8 cellular contexts compared by ENCODE assay signal in genomic region chr21:42009831-42010506, GRCh38. TPM values are rescaled to one million over a fixed set of nuclear protein-coding genes. Genes with fewer than 3 reads are reported as not detected.
A peak's percentile ranks its signal among the peaks of the same experiment; 100 is the strongest.
DNase-seq lines count a peak whose midpoint lies in the region; ATAC-seq and TF ChIP-seq lines count a peak whose summit lies in the region.

TSS of gene ZBTB21 (minus strand) at chr21:42010360. CDS start at chr21:41994095, 16,265 bp downstream.

- H3K27me3 ChIP-seq in KMS-11 (ENCODE audit: insufficient read depth, low read depth) (no peaks in the 10 kb centered on the region), Peyer's patch (no peaks in the 10 kb centered on the region), muscle layer of duodenum (ENCODE audit: low read depth, low read length) (no peaks in the 10 kb centered on the region)

- peak within 1 kb of the TSS; percentile 93 for H3K4me2 ChIP-seq in KMS-11

- peak within 1 kb of the TSS; percentile 65 for H2AFZ ChIP-seq in KMS-11 (ENCODE audit: low read depth)

- no peaks in the 10 kb centered on the region for H4K20me1 ChIP-seq in KMS-11 (ENCODE audit: insufficient read depth)

- ATAC-seq in GM21723 (IDR thresholded peaks at IDR 0.05; ENCODE audit: unreplicated experiment) (peak; percentile 68), esophagus mucosa (peak; percentile 96)

- TF ChIP-seq POLR2A in Peyer's patch (IDR thresholded peaks at IDR 0.05) = peak; percentile 86 to 91

- no peaks in the 10 kb centered on the region for H3K36me3 ChIP-seq in KMS-11 (ENCODE audit: insufficient read depth)
- H3K36me3 ChIP-seq in Peyer's patch = no peaks in the 10 kb centered on the region
- peaks cover 0 to 6% of the 10 kb centered on the region in 2 donors for H3K36me3 ChIP-seq in muscle layer of duodenum (ENCODE audit: control insufficient read depth in 1 of 2, insufficient read depth in 2 of 2, low read length in 2 of 2)

- peaks cover 42% of the 10 kb centered on the region for H3K79me2 ChIP-seq in KMS-11 (ENCODE audit: insufficient read depth, low read depth)

- peak; percentile 97 for DNase-seq in DMS153 treated with DMSO at 0.1 percent for 48 hours (lab: John Stamatoyannopoulos, UW; ENCODE audit: unreplicated experiment)
- peak; percentile 96 to 99 (median 99) for DNase-seq in Peyer's patch
- peak; percentile 98 for DNase-seq in activated T-cell treated with anti-CD3 and anti-CD28 coated beads, Interleukin-2, amount 50 U/mL, for 48 hours
- DNase-seq in stimulated activated CD8-positive, alpha-beta memory T cell treated with anti-CD3 and anti-CD28 coated beads, Interleukin-7, amount 100 ng/mL, for 4 hours (ENCODE audit: low read depth in 2 of 2) = peak; percentile 97 to 98

- H3K4me3 ChIP-seq in KMS-11 (IDR thresholded peaks at IDR 0.05; ENCODE audit: insufficient read depth, low read depth, low read length) (no peak within 1 kb of the TSS), Peyer's patch (peak within 1 kb of the TSS; percentile 68 to 99 (median 79)), muscle layer of duodenum (ENCODE audit: low read depth in 1 of 2, low read length in 2 of 2) (peak within 1 kb of the TSS; percentile 62 to 75)

- H3K27ac ChIP-seq in KMS-11 (peak within 1 kb of the TSS; percentile 92), Peyer's patch (peak within 1 kb of the TSS; percentile 93 to 100 (median 98)), muscle layer of duodenum (ENCODE audit: low read length) (peak within 1 kb of the TSS; percentile 88)

- H3K9me3 ChIP-seq in Peyer's patch (no peaks in the 10 kb centered on the region), muscle layer of duodenum (ENCODE audit: control insufficient read depth in 1 of 2, low read length in 2 of 2) (no peaks in the 10 kb centered on the region)

- H3K4me1 ChIP-seq in KMS-11 (ENCODE audit: low read depth, poor library complexity, severe bottlenecking) = peaks cover 28% of the 10 kb centered on the region
- H3K4me1 ChIP-seq in Peyer's patch = peaks cover 0 to 9% (median 0%) of the 10 kb centered on the region in 4 donors
- no peaks in the 10 kb centered on the region for H3K4me1 ChIP-seq in muscle layer of duodenum (ENCODE audit: control insufficient read depth in 1 of 2, insufficient read depth in 2 of 2, low read length in 2 of 2)

- no peak for TF ChIP-seq CTCF in KMS-11 (conservative IDR thresholded peaks at IDR 0.05; ENCODE audit: low read depth, low read length)
- TF ChIP-seq CTCF in Peyer's patch (IDR thresholded peaks at IDR 0.05) = no peak

- peak within 1 kb of the TSS; percentile 95 for H3K9ac ChIP-seq in KMS-11

RNA-seq across cellular contexts. Expression of gene ZBTB21, which starts in this region (rescaled TPM):
- 10 to 100 TPM in 2 of 4 donors, 1 to 10 TPM in 2; 6.1 to 20.4 (median 14.1) TPM for total RNA-seq in Peyer's patch
- 8.7 TPM for total RNA-seq in esophagus mucosa
